27 cellular contexts compared by ENCODE assay signal in genomic region chr14:51446771-51447170, GRCh38.
"Had no signal": no experiment of that assay in that cellular context is flagged by ENCODE, and none has a peak within 500 bp of the region (broad histone marks: within the 10 kb centered on the region; RNA-seq: fewer than 3 reads in every experiment).

No MANE protein-coding gene starts in this region.

- ATAC-seq: left colon; left lung; lower lobe of right lung; mucosa of descending colon; naive thymus-derived CD4-positive, alpha-beta T cell; right lobe of liver; stimulated activated memory B cell treated with anti-CD40 and anti-IgM and Interleukin-4, amounts not matched to agents 10 μg/mL and 1 μg/mL and 100 μg/mL, for 72 hours; upper lobe of right lung had no signal

- DNase-seq: hypothalamus; immature natural killer cell; kidney; left colon; left lung; lower lobe of right lung; midbrain; mucosa of descending colon; naive thymus-derived CD4-positive, alpha-beta T cell; ovary; right lobe of liver; stimulated activated CD4-positive, alpha-beta T cell treated with anti-CD3 and anti-CD28 coated beads, Interleukin-1b, Interleukin-23, amount 100 ng/mL, for 48 hours; stimulated activated CD4-positive, alpha-beta T cell treated with anti-CD3 and anti-CD28 coated beads, Interleukin-2, amount 100 ng/mL, for 48 hours; stimulated activated CD4-positive, alpha-beta T cell treated with anti-CD3 and anti-CD28 coated beads, Interleukin-4, amount 100 ng/mL, for 4 hours; stimulated activated CD8-positive, alpha-beta memory T cell treated with anti-CD3 and anti-CD28 coated beads, Interleukin-4, amount 100 ng/mL, for 48 hours; stimulated activated naive CD4-positive, alpha-beta T cell treated with Interleukin-2 at 50 U/mL for 16 hours; stomach; tibial artery; upper lobe of right lung; uterus had no signal

- H3K27me3 ChIP-seq: left lung, ovary, right atrium auricular region, right lobe of liver, tibial artery, upper lobe of right lung, uterus had no signal

- H3K36me3 ChIP-seq: left lung, lower lobe of right lung, ovary, right atrium auricular region, right lobe of liver, stomach, thoracic aorta, tibial artery, upper lobe of right lung, uterus had no signal

- H3K9me3 Mint-ChIP-seq: immature natural killer cell; naive thymus-derived CD4-positive, alpha-beta T cell; natural killer cell treated with Interleukin-12 subunit alpha and Interleukin-12 subunit beta and Interleukin-15 and Interleukin-18, amount 100 ng/mL, for 72 hours; stimulated activated memory B cell treated with anti-CD40 and anti-IgM and Interleukin-4, amounts not matched to agents 10 μg/mL and 1 μg/mL and 100 μg/mL, for 72 hours had no signal

- H3K4me2 ChIP-seq: smooth muscle cell had no signal

- H3K4me1 Mint-ChIP-seq: immature natural killer cell; naive thymus-derived CD4-positive, alpha-beta T cell; stimulated activated memory B cell treated with anti-CD40 and anti-IgM and Interleukin-4, amounts not matched to agents 10 μg/mL and 1 μg/mL and 100 μg/mL, for 72 hours had no signal

- H3K4me3 Mint-ChIP-seq: immature natural killer cell; naive thymus-derived CD4-positive, alpha-beta T cell; natural killer cell treated with Interleukin-12 subunit alpha and Interleukin-12 subunit beta and Interleukin-15 and Interleukin-18, amount 100 ng/mL, for 72 hours; stimulated activated memory B cell treated with anti-CD40 and anti-IgM and Interleukin-4, amounts not matched to agents 10 μg/mL and 1 μg/mL and 100 μg/mL, for 72 hours had no signal

- FAIRE-seq: islet of Langerhans, kidney had no signal

- H3K9me3 ChIP-seq: left lung, lower lobe of right lung, mucosa of descending colon, ovary, right atrium auricular region, right lobe of liver, stomach, thoracic aorta, tibial artery, upper lobe of right lung, uterus had no signal

- H3K4me3 ChIP-seq: left lung, lower lobe of right lung, mucosa of descending colon, ovary, right atrium auricular region, right lobe of liver, smooth muscle cell, stomach, thoracic aorta, tibial artery, upper lobe of right lung, uterus had no signal

- H3K27ac ChIP-seq: left lung, lower lobe of right lung, ovary, right atrium auricular region, right lobe of liver, stomach, thoracic aorta, tibial artery, upper lobe of right lung, uterus had no signal

- H3K27ac Mint-ChIP-seq: immature natural killer cell; naive thymus-derived CD4-positive, alpha-beta T cell; natural killer cell treated with Interleukin-12 subunit alpha and Interleukin-12 subunit beta and Interleukin-15 and Interleukin-18, amount 100 ng/mL, for 72 hours; progenitor cell of endocrine pancreas; stimulated activated memory B cell treated with anti-CD40 and anti-IgM and Interleukin-4, amounts not matched to agents 10 μg/mL and 1 μg/mL and 100 μg/mL, for 72 hours had no signal

- H3K36me3 Mint-ChIP-seq: immature natural killer cell; naive thymus-derived CD4-positive, alpha-beta T cell; natural killer cell treated with Interleukin-12 subunit alpha and Interleukin-12 subunit beta and Interleukin-15 and Interleukin-18, amount 100 ng/mL, for 72 hours; stimulated activated memory B cell treated with anti-CD40 and anti-IgM and Interleukin-4, amounts not matched to agents 10 μg/mL and 1 μg/mL and 100 μg/mL, for 72 hours had no signal

- H3K4me1 ChIP-seq: left lung, uterus had no signal
